Comparison of ENCODE assay signal across 8 cellular contexts in genomic region chr5:122774519-122774860, GRCh38. TPM values are rescaled to one million over a fixed set of nuclear protein-coding genes. Genes with fewer than 3 reads are reported as not detected.
DNase-seq lines count a peak whose midpoint lies in the region; ATAC-seq and TF ChIP-seq lines count a peak whose summit lies in the region.

No MANE protein-coding gene starts in this region.

- no peaks in the 10 kb centered on the region for H3K27me3 ChIP-seq in prostate gland (replicated peaks; ENCODE audit: insufficient read depth)

- H3K36me3 ChIP-seq in prostate gland: no peaks in the 10 kb centered on the region

- H3K4me1 ChIP-seq in prostate gland (replicated peaks): no peaks in the 10 kb centered on the region

- H3K9me3 ChIP-seq in prostate gland: no peaks in the 10 kb centered on the region

- peak overlapping the region; percentile 79 for H3K27ac ChIP-seq in RWPE1
- peak overlapping the region; percentile 53 to 86 for H3K27ac ChIP-seq in prostate gland

- no peak for TF ChIP-seq CTCF in RWPE1 (conservative IDR thresholded peaks at IDR 0.05; ENCODE audit: low read depth)
- TF ChIP-seq CTCF in fibroblast of pulmonary artery (IDR thresholded peaks at IDR 0.05; ENCODE audit: low read length, missing control alignments): no peak
- TF ChIP-seq CTCF in prostate gland (IDR thresholded peaks at IDR 0.05): no peak

- POLR2A ChIA-PET in RWPE1 (lab: Yijun Ruan, JAX; ENCODE audit: low non-redundant PET): no interaction called here

- WGBS in prostate gland: 26% methylated on average over 8 of the region's 8 CpGs

- intact Hi-C loops in prostate gland (cut with DNase I): no loop called here

- DNase-seq in RWPE1 (ENCODE audit: low spot score): no peak
- DNase-seq in fibroblast of pulmonary artery (ENCODE audit: low read depth): no peak
- no peak for DNase-seq in prostate gland (ENCODE audit: low spot score)
- DNase-seq in ecto neural progenitor cell (ENCODE audit: low spot score): no peak
- no peak for DNase-seq in activated effector memory CD4-positive, alpha-beta T cell treated with Interleukin-2 at 50 U/mL for 16 hours
- DNase-seq in HUDEP-2 (lab: John Stamatoyannopoulos, UW; ENCODE audit: unreplicated experiment in 76 of 76): no peak

- H3K4me3 ChIP-seq in fibroblast of pulmonary artery (replicated peaks; ENCODE audit: low read depth, low read length) (peak overlapping the region; percentile 52), prostate gland (peak overlapping the region; percentile 87 to 93)

- CTCF ChIA-PET in RWPE1 (lab: Yijun Ruan, JAX): no interaction called here

- TF ChIP-seq POLR2A in prostate gland (IDR thresholded peaks at IDR 0.05): no peak

- ATAC-seq in GM18858 (IDR thresholded peaks at IDR 0.05; ENCODE audit: unreplicated experiment): peak; percentile 24
- peak; percentile 24 for ATAC-seq in HG02623 (IDR thresholded peaks at IDR 0.05; ENCODE audit: unreplicated experiment)

RNA-seq across cellular contexts. Expression of gene SNX2, which starts 0.4 kb away (rescaled TPM):
- total RNA-seq in prostate gland: 10 to 100 TPM; 50.6 to 63.7 TPM
